ENCODE assay signal across 1 cellular context in the genomic region with DNA sequence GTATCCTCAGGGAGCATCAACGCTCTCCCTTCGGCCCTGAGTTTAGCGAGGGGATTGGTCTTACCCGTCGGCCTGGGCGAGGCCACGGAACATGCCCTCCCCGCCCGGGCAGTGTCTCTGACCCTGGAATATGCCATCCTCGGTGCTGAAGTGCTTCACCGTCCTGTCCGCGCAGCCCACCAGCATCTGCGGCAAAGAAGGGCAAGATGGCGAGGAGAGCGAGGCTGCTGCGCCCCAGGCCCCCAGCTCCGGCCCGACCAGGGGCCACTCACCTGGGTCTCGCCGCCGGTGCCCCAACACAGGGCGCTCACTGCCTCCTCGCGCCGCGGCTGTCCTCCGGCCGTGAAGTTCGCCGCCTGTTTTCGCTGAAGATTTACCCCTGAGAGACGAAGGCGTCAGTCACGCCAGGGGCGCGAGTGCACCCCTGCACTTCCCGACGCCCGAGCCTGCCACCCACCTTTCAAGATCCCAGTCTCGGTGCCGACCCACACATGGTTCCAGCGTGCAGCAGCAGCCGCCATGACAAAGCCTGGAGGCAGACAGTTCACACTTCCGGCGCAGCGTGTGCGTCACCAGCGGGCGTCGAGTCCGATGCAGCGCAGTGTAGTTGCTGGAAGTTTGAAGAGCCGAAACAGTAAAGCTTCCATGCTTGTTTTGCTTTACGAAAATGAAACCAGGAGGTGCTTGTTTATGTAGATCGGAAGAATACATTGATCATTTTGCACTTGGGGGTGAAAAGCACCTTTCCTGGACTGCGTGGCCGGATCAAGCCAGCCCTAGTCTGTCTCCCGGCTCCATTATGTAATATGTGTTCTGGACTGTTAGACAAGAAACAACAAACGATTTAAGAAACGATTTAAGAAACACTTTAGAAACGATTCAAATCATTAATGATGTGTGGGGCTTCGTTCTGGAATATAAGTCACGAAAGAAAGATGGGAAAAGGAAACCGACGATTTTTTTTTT.
TF ChIP-seq lines count a peak whose summit lies in the region.

TSS of gene WDR74 (minus strand) at position 541 of the 966 bp plus-strand sequence. CDS start at position 521, 20 bp downstream.

TF ChIP-seq in H1, 55 proteins besides CTCF, POLR2A, EP300 and RAD21:
- TF ChIP-seq KDM5A (IDR thresholded peaks at IDR 0.05; ENCODE audit: low read length) = peak; percentile 97
- peak; percentile 69 to 99; a peak in 3 of 4 replicates for TF ChIP-seq HDAC2 (IDR thresholded peaks at IDR 0.05; ENCODE audit: borderline replicate concordance in 1 of 2, low read depth in 2 of 2, low read length in 2 of 2)
- TF ChIP-seq CHD7 (IDR thresholded peaks at IDR 0.05; ENCODE audit: insufficient replicate concordance, low read length) = no peak
- TF ChIP-seq SP1 (IDR thresholded peaks at IDR 0.05; ENCODE audit: low read depth, low read length) = no peak
- TF ChIP-seq CTBP2 (IDR thresholded peaks at IDR 0.05; ENCODE audit: borderline replicate concordance, insufficient read depth, insufficient read length, low read length) = peak; percentile 62
- TF ChIP-seq SAP30 (IDR thresholded peaks at IDR 0.05; ENCODE audit: insufficient read depth, insufficient replicate concordance, low read length) = peak; percentile 99
- TF ChIP-seq YY1 (IDR thresholded peaks at IDR 0.05; ENCODE audit: low read depth, low read length) = peak; percentile 98
- peak; percentile 43; the same call in 1 of the 2 replicates for TF ChIP-seq BRCA1 (IDR thresholded peaks at IDR 0.05; ENCODE audit: low read depth, low read length)
- peak; percentile 84; the same call in 1 of the 2 replicates for TF ChIP-seq GABPA (IDR thresholded peaks at IDR 0.05; ENCODE audit: borderline replicate concordance, insufficient read depth, low read length)
- peak; percentile 88 for TF ChIP-seq TBP (IDR thresholded peaks at IDR 0.05; ENCODE audit: low read depth, low read length)
- 0 out of 2 replicates have a peak, but pooled peaks have one; percentile 22 for TF ChIP-seq TCF12 (IDR thresholded peaks at IDR 0.05; ENCODE audit: low read depth, low read length)
- no peak for TF ChIP-seq RNF2 (IDR thresholded peaks at IDR 0.05; ENCODE audit: borderline replicate concordance, low read depth, low read length, missing control alignments, poor library complexity, severe bottlenecking)
- peak; percentile 89 for TF ChIP-seq PHF8 (conservative IDR thresholded peaks at IDR 0.05; ENCODE audit: low read depth, low read length)
- TF ChIP-seq, protein P1, sequence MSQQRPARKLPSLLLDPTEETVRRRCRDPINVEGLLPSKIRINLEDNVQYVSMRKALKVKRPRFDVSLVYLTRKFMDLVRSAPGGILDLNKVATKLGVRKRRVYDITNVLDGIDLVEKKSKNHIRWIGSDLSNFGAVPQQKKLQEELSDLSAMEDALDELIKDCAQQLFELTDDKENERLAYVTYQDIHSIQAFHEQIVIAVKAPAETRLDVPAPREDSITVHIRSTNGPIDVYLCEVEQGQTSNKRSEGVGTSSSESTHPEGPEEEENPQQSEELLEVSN (IDR thresholded peaks at IDR 0.05) = peak; percentile 40
- no peak for TF ChIP-seq NRF1 (IDR thresholded peaks at IDR 0.05; ENCODE audit: low read depth, low read length)
- no peak for TF ChIP-seq JUND (IDR thresholded peaks at IDR 0.05; ENCODE audit: low read length)
- peak; percentile 93 for TF ChIP-seq TAF7 (optimal IDR thresholded peaks at IDR 0.05; ENCODE audit: borderline replicate concordance, low read depth, low read length)
- TF ChIP-seq JUN (IDR thresholded peaks at IDR 0.05; ENCODE audit: low read depth, low read length) = no peak
- peak; percentile 95 for TF ChIP-seq ASH2L (IDR thresholded peaks at IDR 0.05; ENCODE audit: low read length)
- peak; percentile 54; the same call in 1 of the 2 replicates for TF ChIP-seq CHD2 (IDR thresholded peaks at IDR 0.05; ENCODE audit: low read length)
- no peak for TF ChIP-seq RFX5 (IDR thresholded peaks at IDR 0.05; ENCODE audit: borderline replicate concordance, low read depth, low read length)
- peak; percentile 89 for TF ChIP-seq ATF3 (IDR thresholded peaks at IDR 0.05; ENCODE audit: insufficient read depth, low read depth, low read length)
- TF ChIP-seq FOSL1 (IDR thresholded peaks at IDR 0.05; ENCODE audit: insufficient read depth, low read depth, low read length) = no peak
- peak; percentile 96 for TF ChIP-seq POLR2AphosphoS5 (IDR thresholded peaks at IDR 0.05; ENCODE audit: low read depth, low read length)
- peak; percentile 100 for TF ChIP-seq KDM4A (IDR thresholded peaks at IDR 0.05; ENCODE audit: low read depth, low read length, severe bottlenecking)
- TF ChIP-seq RBBP5 (IDR thresholded peaks at IDR 0.05; ENCODE audit: borderline replicate concordance, low read depth, low read length) = peak; percentile 89
- TF ChIP-seq GTF2F1 (IDR thresholded peaks at IDR 0.05; ENCODE audit: borderline replicate concordance, low read depth, low read length) = peak; percentile 30; the same call in 1 of the 2 replicates
- peak; percentile 99 to 100 for TF ChIP-seq SIN3A (conservative IDR thresholded peaks at IDR 0.05 in 1 of 2, IDR thresholded peaks at IDR 0.05 in 1 of 2; ENCODE audit: low read depth in 1 of 2, low read length in 2 of 2)
- peak; percentile 99 for TF ChIP-seq CREB1 (IDR thresholded peaks at IDR 0.05)
- peak; percentile 96 for TF ChIP-seq TAF1 (IDR thresholded peaks at IDR 0.05; ENCODE audit: low read depth, low read length)
- peak; percentile 85 for TF ChIP-seq SRF (IDR thresholded peaks at IDR 0.05; ENCODE audit: low read depth, low read length)
- TF ChIP-seq, protein P2, sequence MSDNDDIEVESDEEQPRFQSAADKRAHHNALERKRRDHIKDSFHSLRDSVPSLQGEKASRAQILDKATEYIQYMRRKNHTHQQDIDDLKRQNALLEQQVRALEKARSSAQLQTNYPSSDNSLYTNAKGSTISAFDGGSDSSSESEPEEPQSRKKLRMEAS (IDR thresholded peaks at IDR 0.05) = peak; percentile 99
TF ChIP-seq in H1: peak in this region for 24.
